ENCODE assay signal across 8 cellular contexts in the genomic region with DNA sequence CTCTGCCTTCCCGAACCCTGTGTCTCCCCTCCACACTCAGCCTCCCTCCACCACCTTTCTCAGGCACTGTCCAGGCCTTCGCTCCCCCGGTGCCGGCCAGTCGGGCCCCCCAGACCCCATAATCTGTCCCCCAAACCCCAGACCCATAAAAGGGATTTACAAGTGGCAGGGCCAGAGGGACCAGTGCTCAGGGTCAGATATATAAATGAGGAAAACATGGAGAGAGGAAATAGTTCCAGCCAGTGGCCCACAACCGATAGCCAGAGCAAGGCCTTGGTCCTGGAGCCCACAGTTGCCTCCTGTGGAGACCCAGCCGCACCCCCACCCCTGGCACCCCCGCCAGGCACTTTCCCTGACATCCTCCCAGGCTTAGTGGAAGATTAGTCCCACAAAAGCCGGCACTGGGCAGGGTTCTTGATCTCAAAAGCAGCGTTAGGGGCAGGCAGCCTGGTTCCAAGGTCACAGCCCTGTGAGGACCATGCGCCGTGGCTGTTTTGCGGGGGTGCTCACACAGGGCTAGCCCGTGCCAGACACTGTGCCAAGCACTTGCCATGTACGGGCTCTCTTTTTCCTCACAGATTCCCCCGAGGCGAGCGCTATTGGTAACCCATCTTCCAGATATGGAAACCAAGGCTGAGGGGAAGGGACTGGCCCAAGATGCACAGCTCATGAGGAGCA. TPM values are rescaled to one million over a fixed set of nuclear protein-coding genes. Genes with fewer than 3 reads are reported as not detected.
DNase-seq lines count a peak whose midpoint lies in the region; ATAC-seq, FAIRE-seq and TF ChIP-seq lines count a peak whose summit lies in the region.

No MANE protein-coding gene starts in this region.

- FAIRE-seq in GM19239 (lab: Jason Lieb, UNC), result no peak

- peaks cover 2% of the 10 kb centered on the region for H3K36me3 Mint-ChIP-seq in activated naive CD4-positive, alpha-beta T cell treated with anti-CD3 and anti-CD28 coated beads, Interleukin-2, amount 10 ng/mL, durations not matched to agents 7 days and 5 days
- H3K36me3 Mint-ChIP-seq in activated naive CD4-positive, alpha-beta T cell treated with anti-CD3 and anti-CD28 coated beads, Interleukin-2, amount 50 U/mL, for 72 hours, result peaks cover 0 to 6% of the 10 kb centered on the region in 2 donors
- no peaks in the 10 kb centered on the region for H3K36me3 Mint-ChIP-seq in type B pancreatic cell

- peaks cover 37% of the 10 kb centered on the region for H3K4me1 ChIP-seq in mesodermal cell (ENCODE audit: control insufficient read depth, insufficient read depth, low read length, poor library complexity, severe bottlenecking)

- H3K36me3 ChIP-seq in mesodermal cell (ENCODE audit: control insufficient read depth, insufficient read depth, low read length), result peaks cover 21% of the 10 kb centered on the region

- no peak overlapping the region for H3K27ac Mint-ChIP-seq in activated naive CD4-positive, alpha-beta T cell treated with anti-CD3 and anti-CD28 coated beads, Interleukin-2, amount 10 ng/mL, durations not matched to agents 7 days and 5 days
- no peak overlapping the region for H3K27ac Mint-ChIP-seq in activated naive CD4-positive, alpha-beta T cell treated with anti-CD3 and anti-CD28 coated beads, Interleukin-2, amount 50 U/mL, for 72 hours
- peak overlapping the region; percentile 74 for H3K27ac Mint-ChIP-seq in type B pancreatic cell

- H3K27ac ChIP-seq in caudate nucleus (ENCODE audit: low read depth, low read length), result peak overlapping the region; percentile 84
- H3K27ac ChIP-seq in mesodermal cell (ENCODE audit: low read depth, low read length, severe bottlenecking), result peak overlapping the region; percentile 92

- no peaks in the 10 kb centered on the region for H3K9me3 Mint-ChIP-seq in activated naive CD4-positive, alpha-beta T cell treated with anti-CD3 and anti-CD28 coated beads, Interleukin-2, amount 10 ng/mL, durations not matched to agents 7 days and 5 days
- H3K9me3 Mint-ChIP-seq in activated naive CD4-positive, alpha-beta T cell treated with anti-CD3 and anti-CD28 coated beads, Interleukin-2, amount 50 U/mL, for 72 hours, result no peaks in the 10 kb centered on the region
- H3K9me3 Mint-ChIP-seq in type B pancreatic cell, result no peaks in the 10 kb centered on the region

- H3K4me3 ChIP-seq in mesodermal cell (ENCODE audit: extremely low read depth, insufficient read depth, low read length, poor library complexity, severe bottlenecking), result peak overlapping the region; percentile 39

- WGBS in mesodermal cell (ENCODE audit: insufficient coverage in 2 of 2), 2 experiments, result 55 to 58% methylated on average over 11 to 14 of the region's 18 CpGs

- no peaks in the 10 kb centered on the region for H3K9me3 ChIP-seq in mesodermal cell (ENCODE audit: control insufficient read depth, low read length)

- no peak for TF ChIP-seq CTCF in type B pancreatic cell (conservative IDR thresholded peaks at IDR 0.05)

- CTCF ChIA-PET in activated naive CD4-positive, alpha-beta T cell treated with anti-CD3 and anti-CD28 coated beads, Interleukin-2, amount 10 ng/mL, durations not matched to agents 7 days and 5 days (lab: Charles Lee), result interaction anchor here (0.6 kb wide), 1 partner anchor 19 kb away, joined by 3 read pairs; no protein-coding TSS in a partner anchor

- peak overlapping the region; percentile 72 for H3K4me3 Mint-ChIP-seq in activated naive CD4-positive, alpha-beta T cell treated with anti-CD3 and anti-CD28 coated beads, Interleukin-2, amount 10 ng/mL, durations not matched to agents 7 days and 5 days
- H3K4me3 Mint-ChIP-seq in type B pancreatic cell, result peak overlapping the region; percentile 91

- no peak for ATAC-seq in activated naive CD4-positive, alpha-beta T cell treated with anti-CD3 and anti-CD28 coated beads, Interleukin-2, amount 50 U/mL, for 72 hours
- ATAC-seq in GM21717 (IDR thresholded peaks at IDR 0.05; ENCODE audit: unreplicated experiment), result no peak

- H3K4me1 Mint-ChIP-seq in activated naive CD4-positive, alpha-beta T cell treated with anti-CD3 and anti-CD28 coated beads, Interleukin-2, amount 10 ng/mL, durations not matched to agents 7 days and 5 days, result peaks cover 15% of the 10 kb centered on the region
- peaks cover 37% of the 10 kb centered on the region for H3K4me1 Mint-ChIP-seq in type B pancreatic cell (ENCODE audit: unreplicated experiment)

- H3K27me3 Mint-ChIP-seq in activated naive CD4-positive, alpha-beta T cell treated with anti-CD3 and anti-CD28 coated beads, Interleukin-2, amount 10 ng/mL, durations not matched to agents 7 days and 5 days, result peaks cover 87% of the 10 kb centered on the region
- peaks cover 24% of the 10 kb centered on the region for H3K27me3 Mint-ChIP-seq in type B pancreatic cell

- no peak for DNase-seq in activated naive CD4-positive, alpha-beta T cell treated with anti-CD3 and anti-CD28 coated beads, Interleukin-2, amount 10 ng/mL, durations not matched to agents 7 days and 5 days
- DNase-seq in activated naive CD4-positive, alpha-beta T cell treated with anti-CD3 and anti-CD28 coated beads, Interleukin-2, amount 50 U/mL, for 72 hours (ENCODE audit: low spot score in 2 of 2), result no peak
- no peak for DNase-seq in caudate nucleus (lab: John Stamatoyannopoulos, UW)
- DNase-seq in type B pancreatic cell (ENCODE audit: extremely low spot score, unreplicated experiment), result no peak
- DNase-seq in stimulated activated CD4-positive, alpha-beta T cell treated with anti-CD3 and anti-CD28 coated beads, Interleukin-4, amount 100 ng/mL, for 4 hours, result no peak
- no peak for DNase-seq in GM19239 (ENCODE audit: insufficient read length, low spot score)

RNA-seq across cellular contexts. Expression of gene PLXND1, which starts 1.1 kb away (rescaled TPM):
- 1 to 10 TPM; 3.5 to 5.7 TPM for total RNA-seq in activated naive CD4-positive, alpha-beta T cell treated with anti-CD3 and anti-CD28 coated beads, Interleukin-2, amount 50 U/mL, for 72 hours
- polyA plus RNA-seq in mesodermal cell (2013, experiment 1 of 2), result 443 TPM
- 298 TPM for polyA plus RNA-seq in mesodermal cell (2013, experiment 2 of 2)
- total RNA-seq in type B pancreatic cell (ENCODE audit: low replicate concordance), result 56.9 and 71.0 TPM in 2 replicates
